In genomic region chr16:27311897-27312303, GRCh38 we compare ENCODE assay signal across 23 cellular contexts. TPM values are rescaled to one million over a fixed set of nuclear protein-coding genes. Genes with fewer than 3 reads are reported as not detected.
DNase-seq lines count a peak whose midpoint lies in the region; ATAC-seq and TF ChIP-seq lines count a peak whose summit lies in the region.
"Had no signal": no experiment of that assay in that cellular context is flagged by ENCODE, and none has a peak within 500 bp of the region (broad histone marks: within the 10 kb centered on the region; RNA-seq: fewer than 3 reads in every experiment).

No MANE protein-coding gene starts in this region.

- peak overlapping the region; percentile 37 for H4K8ac ChIP-seq in mesenchymal stem cell (ENCODE audit: low read length)

- peaks cover 29% of the 10 kb centered on the region for H3K36me3 Mint-ChIP-seq in activated T-helper 17 cell treated with anti-CD3 and anti-CD28 coated beads, Interleukin-2, amount 50 U/mL, for 72 hours (ENCODE audit: low read depth)

- peaks cover 0 to 12% (median 0%) of the 10 kb centered on the region in 7 donors for H3K27me3 ChIP-seq in heart right ventricle
- no peaks in the 10 kb centered on the region for H3K27me3 ChIP-seq in mesenchymal stem cell (ENCODE audit: control insufficient read depth in 1 of 2, insufficient read depth in 1 of 2, low read length in 2 of 2)
- H3K27me3 ChIP-seq in testis = no peaks in the 10 kb centered on the region
- H3K27me3 ChIP-seq: brain microvascular endothelial cell, colonic mucosa, ovary had no signal

- no peaks in the 10 kb centered on the region for H3K79me1 ChIP-seq in mesenchymal stem cell (replicated peaks; ENCODE audit: low read length, poor library complexity, severe bottlenecking)

- H2AFZ ChIP-seq in mesenchymal stem cell (ENCODE audit: low read depth, low read length) = no peak overlapping the region

- H3K14ac ChIP-seq in mesenchymal stem cell (ENCODE audit: low read length in 2 of 2) = no peak overlapping the region

- no peak overlapping the region for H3K9ac ChIP-seq in mesenchymal stem cell (ENCODE audit: low read length)

- intact Hi-C loops in cardiac septum (cut with DNase I) = loop anchor here (5.0 kb wide), 1 partner anchor 75 kb away; no protein-coding TSS in a partner anchor
- intact Hi-C loops in heart right ventricle (cut with DNase I) = loop anchor here in 6 of 10 donors (5.0 to 10.0 kb wide), 4 partner anchors 53 to 77 kb away; no protein-coding TSS in a partner anchor
- intact Hi-C loops in testis (cut with DNase I; ENCODE audit: low total_unique reads) = no loop called here

- no peak overlapping the region for H3K23ac ChIP-seq in mesenchymal stem cell (ENCODE audit: low read length in 2 of 2)

- no peaks in the 10 kb centered on the region for H3K9me3 Mint-ChIP-seq in activated T-helper 17 cell treated with anti-CD3 and anti-CD28 coated beads, Interleukin-2, amount 50 U/mL, for 72 hours
- H3K9me3 Mint-ChIP-seq: activated naive CD8-positive, alpha-beta T cell treated with anti-CD3 and anti-CD28 coated beads, Interleukin-2, amount 10 ng/mL, durations not matched to agents 7 days and 5 days; CD4-positive, alpha-beta memory T cell; stimulated activated memory B cell treated with anti-CD40 and anti-IgM and Interleukin-4, amounts not matched to agents 10 μg/mL and 1 μg/mL and 100 μg/mL, for 72 hours had no signal

- peak; percentile 33 for DNase-seq in cardiac septum (ENCODE audit: low spot score)
- no peak for DNase-seq in heart right ventricle
- DNase-seq in mesenchymal stem cell = no peak
- DNase-seq in testis = no peak
- no peak for DNase-seq in NCI-H1694 treated with DMSO at 0.1 percent for 48 hours (lab: John Stamatoyannopoulos, UW)
- no peak for DNase-seq in pons (ENCODE audit: low spot score)
- DNase-seq: activated CD4-positive, alpha-beta T cell treated with anti-CD3 and anti-CD28 coated beads for 4 hours; activated naive CD8-positive, alpha-beta T cell treated with anti-CD3 and anti-CD28 coated beads, Interleukin-2, amount 10 ng/mL, durations not matched to agents 7 days and 5 days; brain microvascular endothelial cell; CD4-positive, alpha-beta memory T cell; colonic mucosa; GF-D8; KBM-7; left ventricle myocardium inferior; NCI-H187 treated with DMSO at 0.1 percent for 48 hours; NCI-H2227 treated with DMSO at 0.1 percent for 48 hours; NCI-H748 treated with DMSO at 0.1 percent for 48 hours; ovary; Right ventricle myocardium superior had no signal

- no peak for TF ChIP-seq POLR2A in testis (IDR thresholded peaks at IDR 0.05)

- no peak overlapping the region for H3K4me2 ChIP-seq in mesenchymal stem cell (ENCODE audit: low read length, poor library complexity, severe bottlenecking)

- H4K91ac ChIP-seq in mesenchymal stem cell (ENCODE audit: low read length) = no peak overlapping the region

- no peak overlapping the region for H3K4me3 ChIP-seq in heart right ventricle
- no peak overlapping the region for H3K4me3 ChIP-seq in mesenchymal stem cell (ENCODE audit: insufficient read depth in 1 of 2, low read depth in 1 of 2, low read length in 2 of 2)
- H3K4me3 ChIP-seq in testis = no peak overlapping the region
- H3K4me3 ChIP-seq: colonic mucosa, left ventricle myocardium inferior, ovary, tibial nerve had no signal

- H2BK12ac ChIP-seq in mesenchymal stem cell (ENCODE audit: low read length in 2 of 2) = peak overlapping the region in 1 of 2 experiments; percentile 20

- WGBS in heart right ventricle, 2 donors = 86 to 87% methylated on average over 7 of the region's 7 CpGs
- WGBS in mesenchymal stem cell = 84% methylated on average over 7 of the region's 7 CpGs
- WGBS in testis, 2 donors = 70 to 80% methylated on average over 7 of the region's 7 CpGs

- no peak overlapping the region for H2BK5ac ChIP-seq in mesenchymal stem cell (ENCODE audit: low read depth, low read length, poor library complexity, severe bottlenecking)

- H3K4me1 Mint-ChIP-seq in activated T-helper 17 cell treated with anti-CD3 and anti-CD28 coated beads, Interleukin-2, amount 50 U/mL, for 72 hours = peaks cover 13% of the 10 kb centered on the region

- H3K27ac ChIP-seq in heart right ventricle (no peak overlapping the region), mesenchymal stem cell (ENCODE audit: low read length, poor library complexity, severe bottlenecking) (no peak overlapping the region), testis (peak overlapping the region; percentile 39 to 91)
- H3K27ac ChIP-seq: brain microvascular endothelial cell, colonic mucosa, left ventricle myocardium inferior, ovary, tibial nerve had no signal

- peak overlapping the region; percentile 98 for H3K4me3 Mint-ChIP-seq in activated T-helper 17 cell treated with anti-CD3 and anti-CD28 coated beads, Interleukin-2, amount 50 U/mL, for 72 hours
- H3K4me3 Mint-ChIP-seq: activated naive CD8-positive, alpha-beta T cell treated with anti-CD3 and anti-CD28 coated beads, Interleukin-2, amount 10 ng/mL, durations not matched to agents 7 days and 5 days; stimulated activated memory B cell treated with anti-CD40 and anti-IgM and Interleukin-4, amounts not matched to agents 10 μg/mL and 1 μg/mL and 100 μg/mL, for 72 hours had no signal

- no peaks in the 10 kb centered on the region for H3K36me3 ChIP-seq in heart right ventricle
- peaks cover 0 to 3% of the 10 kb centered on the region in 2 experiments for H3K36me3 ChIP-seq in mesenchymal stem cell (ENCODE audit: control insufficient read depth in 1 of 2, insufficient read depth in 2 of 2, low read depth in 1 of 2, low read length in 2 of 2)
- H3K36me3 ChIP-seq in testis (ENCODE audit: low read depth, missing control alignments) = no peaks in the 10 kb centered on the region
- H3K36me3 ChIP-seq: brain microvascular endothelial cell, colonic mucosa, left ventricle myocardium inferior, ovary, tibial nerve had no signal

- ATAC-seq in heart right ventricle (no peak), HG02571 (IDR thresholded peaks at IDR 0.05; ENCODE audit: unreplicated experiment) (no peak)
- peak; percentile 2 for ATAC-seq in activated T-helper 17 cell treated with anti-CD3 and anti-CD28 coated beads, Interleukin-2, amount 50 U/mL, for 72 hours (replicated peaks)
- ATAC-seq: stimulated activated memory B cell treated with anti-CD40 and anti-IgM and Interleukin-4, amounts not matched to agents 10 μg/mL and 1 μg/mL and 100 μg/mL, for 72 hours had no signal

- peak overlapping the region; percentile 50 for H2AK5ac ChIP-seq in mesenchymal stem cell (ENCODE audit: low read length, severe bottlenecking)

- H3K27me3 Mint-ChIP-seq in activated T-helper 17 cell treated with anti-CD3 and anti-CD28 coated beads, Interleukin-2, amount 50 U/mL, for 72 hours = no peaks in the 10 kb centered on the region
- H3K27me3 Mint-ChIP-seq: CD4-positive, alpha-beta memory T cell; stimulated activated memory B cell treated with anti-CD40 and anti-IgM and Interleukin-4, amounts not matched to agents 10 μg/mL and 1 μg/mL and 100 μg/mL, for 72 hours had no signal

- H2BK120ac ChIP-seq in mesenchymal stem cell (ENCODE audit: low read depth, low read length) = no peak overlapping the region

- H3K18ac ChIP-seq in mesenchymal stem cell (ENCODE audit: low read depth in 1 of 2, low read length in 2 of 2) = peak overlapping the region in 1 of 2 experiments; percentile 37

- H3K27ac Mint-ChIP-seq in activated T-helper 17 cell treated with anti-CD3 and anti-CD28 coated beads, Interleukin-2, amount 50 U/mL, for 72 hours = peak overlapping the region; percentile 47
- H3K27ac Mint-ChIP-seq: stimulated activated memory B cell treated with anti-CD40 and anti-IgM and Interleukin-4, amounts not matched to agents 10 μg/mL and 1 μg/mL and 100 μg/mL, for 72 hours had no signal

- H3K9me3 ChIP-seq in heart right ventricle (peaks cover 0 to 13% (median 0%) of the 10 kb centered on the region in 11 donors), mesenchymal stem cell (ENCODE audit: control insufficient read depth, low read length) (no peaks in the 10 kb centered on the region), testis (no peaks in the 10 kb centered on the region)
- H3K9me3 ChIP-seq: colonic mucosa, ovary had no signal

- TF ChIP-seq CTCF in heart right ventricle (IDR thresholded peaks at IDR 0.05) = no peak
- no peak for TF ChIP-seq CTCF in testis (IDR thresholded peaks at IDR 0.05)

- no peak overlapping the region for H3K4ac ChIP-seq in mesenchymal stem cell (ENCODE audit: low read depth in 1 of 2, low read length in 2 of 2)

- peaks cover 0 to 36% (median 22%) of the 10 kb centered on the region in 9 donors for H3K4me1 ChIP-seq in heart right ventricle
- H3K4me1 ChIP-seq in mesenchymal stem cell (ENCODE audit: control insufficient read depth, insufficient read depth, low read depth, low read length) = peaks cover 19% of the 10 kb centered on the region
- H3K4me1 ChIP-seq in testis = peaks cover 26% of the 10 kb centered on the region
- H3K4me1 ChIP-seq: colonic mucosa had no signal

- H2BK15ac ChIP-seq in mesenchymal stem cell (ENCODE audit: low read depth, poor library complexity, severe bottlenecking) = no peak overlapping the region

RNA-seq across cellular contexts. Expression of gene IL4R, which starts 1.9 kb away (rescaled TPM):
- total RNA-seq in cardiac septum (22.0 TPM), heart right ventricle (10 to 100 TPM in 4 of 10 donors, 1 to 10 TPM in 6; 5.0 to 28.9 (median 9.7) TPM), testis (10 to 100 TPM; 68.6 to 70.7 TPM)
- polyA plus RNA-seq in heart right ventricle (10 to 100 TPM; 10.0 to 10.2 TPM), testis (ENCODE audit: insufficient read depth, low read depth, low replicate concordance) (41.4 TPM)
- total RNA-seq in activated T-helper 17 cell treated with anti-CD3 and anti-CD28 coated beads, Interleukin-2, amount 50 U/mL, for 72 hours = 100 to 1,000 TPM; 163 to 216 TPM
- 79.3 TPM for polyA plus RNA-seq in mesenchymal stem cell (2013, experiment 1 of 2)
- polyA plus RNA-seq in mesenchymal stem cell (2013, experiment 2 of 2) = 85.4 TPM

RNA-seq across cellular contexts. Expression of gene NSMCE1, which starts 43.3 kb away (rescaled TPM):
- total RNA-seq in cardiac septum = 27.2 TPM
- 10 to 100 TPM; 33.5 to 46.3 (median 38.1) TPM for total RNA-seq in heart right ventricle
- polyA plus RNA-seq in heart right ventricle = 10 to 100 TPM; 36.1 to 57.1 TPM
- 10 to 100 TPM; 59.6 to 99.8 TPM for total RNA-seq in activated T-helper 17 cell treated with anti-CD3 and anti-CD28 coated beads, Interleukin-2, amount 50 U/mL, for 72 hours
- 52.8 TPM for polyA plus RNA-seq in mesenchymal stem cell (2013, experiment 1 of 2)
- 54.6 TPM for polyA plus RNA-seq in mesenchymal stem cell (2013, experiment 2 of 2)
- total RNA-seq in testis = 10 to 100 TPM; 58.1 to 71.1 TPM
- polyA plus RNA-seq in testis (ENCODE audit: insufficient read depth, low read depth, low replicate concordance) = 135 TPM

Comparison
In these comparisons a context has a peak if more than half of its experiments do, and no peak if none do; other contexts are left out.
1. H3K27ac ChIP-seq: peak in testis (2 of 2); none in heart right ventricle (0 of 10) and mesenchymal stem cell (single experiment).